In the genomic region with DNA sequence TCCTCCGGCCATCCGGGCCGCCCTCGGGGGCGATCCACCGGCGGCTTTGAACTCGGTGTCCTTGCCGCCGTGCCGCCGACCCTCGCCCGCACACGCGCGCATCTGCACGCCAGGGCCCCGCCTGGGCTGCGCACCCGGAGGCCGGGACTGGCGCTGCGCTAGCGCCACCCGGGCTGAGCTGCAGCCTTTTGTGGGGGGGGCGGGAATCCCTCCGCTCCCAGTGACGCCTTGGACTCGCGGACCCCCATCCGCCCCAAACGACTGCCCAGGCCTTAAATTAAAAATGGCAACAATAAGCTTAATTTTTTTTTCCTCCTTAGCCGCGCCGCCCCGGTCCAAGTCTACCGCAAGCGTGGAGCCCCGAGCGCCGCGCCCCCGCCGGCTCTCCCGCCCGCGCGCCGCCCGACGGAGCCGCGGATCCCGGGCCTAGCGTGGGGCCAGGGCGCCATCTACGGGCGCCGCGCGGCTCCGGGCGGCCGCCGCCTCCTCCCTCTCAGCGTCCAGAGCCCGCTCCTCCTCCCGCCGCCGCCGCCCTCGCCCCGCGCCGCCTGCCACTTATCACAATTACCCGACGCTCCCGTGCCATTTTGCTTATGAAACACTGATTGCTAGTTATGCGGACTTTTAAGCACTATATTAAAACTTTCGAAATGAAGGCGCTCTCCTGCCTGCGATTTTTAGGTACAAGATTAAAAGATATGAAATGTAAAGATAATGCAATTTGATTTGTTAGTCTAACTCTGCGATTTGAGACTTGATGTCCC, we compare ENCODE assay signal across 8 cellular contexts. TPM values are rescaled to one million over a fixed set of nuclear protein-coding genes. Genes with fewer than 3 reads are reported as not detected.
DNase-seq lines count a peak whose midpoint lies in the region; ATAC-seq and TF ChIP-seq lines count a peak whose summit lies in the region.

No MANE protein-coding gene starts in this region.

- H3K27ac ChIP-seq in gastrocnemius medialis, result no peak overlapping the region

- peak overlapping the region; percentile 45 for H3K4me3 Mint-ChIP-seq in activated CD4-positive, alpha-beta T cell treated with anti-CD3 and anti-CD28 coated beads, Interleukin-2, amount 10 ng/mL, durations not matched to agents 24 days and 14 days
- H3K4me3 Mint-ChIP-seq in activated T-helper 1 cell treated with anti-CD3 and anti-CD28 coated beads, Interleukin-12 subunit alpha, Interleukin-12 subunit beta, Interleukin-2, Interleukin-4 antibody, amounts not matched to agents 30 ng/mL and 10 ng/mL and 1 ng/mL, durations not matched to agents 14 hours and 24 hours and 36 hours, result peak overlapping the region; percentile 58

- H3K27me3 ChIP-seq in gastrocnemius medialis, result peaks cover 59 to 64% (median 62%) of the 10 kb centered on the region in 3 donors

- in situ Hi-C loops in gastrocnemius medialis (cut with MboI; ENCODE audit: low sequenced_read_pairs in 4 of 4), result loop anchor here in 3 of 4 donors (10.0 to 25.0 kb wide), 2 partner anchors 934 to 937 kb away; no protein-coding TSS in a partner anchor

- peak overlapping the region; percentile 40 to 60 (median 48) for H3K4me3 ChIP-seq in gastrocnemius medialis

- H3K36me3 Mint-ChIP-seq in activated CD4-positive, alpha-beta T cell treated with anti-CD3 and anti-CD28 coated beads, Interleukin-2, amount 10 ng/mL, durations not matched to agents 24 days and 14 days (ENCODE audit: low read depth), result peaks cover 6% of the 10 kb centered on the region
- H3K36me3 Mint-ChIP-seq in activated T-helper 1 cell treated with anti-CD3 and anti-CD28 coated beads, Interleukin-12 subunit alpha, Interleukin-12 subunit beta, Interleukin-2, Interleukin-4 antibody, amounts not matched to agents 30 ng/mL and 10 ng/mL and 1 ng/mL, durations not matched to agents 14 hours and 24 hours and 36 hours (ENCODE audit: low read depth), result peaks cover 2% of the 10 kb centered on the region

- TF ChIP-seq POLR2A in gastrocnemius medialis (IDR thresholded peaks at IDR 0.05), result no peak

- H3K9me3 ChIP-seq in gastrocnemius medialis, result no peaks in the 10 kb centered on the region

- no peak for DNase-seq in activated CD4-positive, alpha-beta T cell treated with anti-CD3 and anti-CD28 coated beads, Interleukin-2, amount 10 ng/mL, durations not matched to agents 24 days and 14 days
- no peak for DNase-seq in activated CD4-positive, alpha-beta T cell treated with anti-CD3 and anti-CD28 coated beads for 1 hour
- DNase-seq in LoVo (ENCODE audit: low spot score) (peak; percentile 7), left ventricle myocardium superior (peak; percentile 81), gastrocnemius medialis (no peak), islet precursor cell (no peak), NCI-H510A (lab: John Stamatoyannopoulos, UW) (no peak)
- DNase-seq in activated T-helper 1 cell treated with anti-CD3 and anti-CD28 coated beads, Interleukin-12 subunit alpha, Interleukin-12 subunit beta, Interleukin-2, Interleukin-4 antibody, amounts not matched to agents 30 ng/mL and 10 ng/mL and 1 ng/mL, durations not matched to agents 14 hours and 24 hours and 36 hours (ENCODE audit: low spot score), result no peak

- H3K4me1 Mint-ChIP-seq in activated CD4-positive, alpha-beta T cell treated with anti-CD3 and anti-CD28 coated beads, Interleukin-2, amount 10 ng/mL, durations not matched to agents 24 days and 14 days, result peaks cover 8% of the 10 kb centered on the region
- H3K4me1 Mint-ChIP-seq in activated T-helper 1 cell treated with anti-CD3 and anti-CD28 coated beads, Interleukin-12 subunit alpha, Interleukin-12 subunit beta, Interleukin-2, Interleukin-4 antibody, amounts not matched to agents 30 ng/mL and 10 ng/mL and 1 ng/mL, durations not matched to agents 14 hours and 24 hours and 36 hours (ENCODE audit: low read depth), result peaks cover 13% of the 10 kb centered on the region

- ATAC-seq in left ventricle myocardium superior, result peak; percentile 94
- ATAC-seq in gastrocnemius medialis, result peak; percentile 60 to 71

- TF ChIP-seq CTCF in gastrocnemius medialis (IDR thresholded peaks at IDR 0.05 in 4 of 5, conservative IDR thresholded peaks at IDR 0.05 in 1 of 5), result peak in 4 of 5 experiments; percentile 51 to 84 (median 56)

- H3K27me3 Mint-ChIP-seq in activated CD4-positive, alpha-beta T cell treated with anti-CD3 and anti-CD28 coated beads, Interleukin-2, amount 10 ng/mL, durations not matched to agents 24 days and 14 days, result peaks cover 62% of the 10 kb centered on the region
- peaks cover 38% of the 10 kb centered on the region for H3K27me3 Mint-ChIP-seq in activated T-helper 1 cell treated with anti-CD3 and anti-CD28 coated beads, Interleukin-12 subunit alpha, Interleukin-12 subunit beta, Interleukin-2, Interleukin-4 antibody, amounts not matched to agents 30 ng/mL and 10 ng/mL and 1 ng/mL, durations not matched to agents 14 hours and 24 hours and 36 hours (ENCODE audit: insufficient read depth)

- H3K27ac Mint-ChIP-seq in activated CD4-positive, alpha-beta T cell treated with anti-CD3 and anti-CD28 coated beads, Interleukin-2, amount 10 ng/mL, durations not matched to agents 24 days and 14 days, result peak overlapping the region; percentile 75
- peak overlapping the region; percentile 88 for H3K27ac Mint-ChIP-seq in activated T-helper 1 cell treated with anti-CD3 and anti-CD28 coated beads, Interleukin-12 subunit alpha, Interleukin-12 subunit beta, Interleukin-2, Interleukin-4 antibody, amounts not matched to agents 30 ng/mL and 10 ng/mL and 1 ng/mL, durations not matched to agents 14 hours and 24 hours and 36 hours

- H3K36me3 ChIP-seq in gastrocnemius medialis, result no peaks in the 10 kb centered on the region

- H3K9me3 Mint-ChIP-seq in activated CD4-positive, alpha-beta T cell treated with anti-CD3 and anti-CD28 coated beads, Interleukin-2, amount 10 ng/mL, durations not matched to agents 24 days and 14 days, result peaks cover 10% of the 10 kb centered on the region
- no peaks in the 10 kb centered on the region for H3K9me3 Mint-ChIP-seq in activated T-helper 1 cell treated with anti-CD3 and anti-CD28 coated beads, Interleukin-12 subunit alpha, Interleukin-12 subunit beta, Interleukin-2, Interleukin-4 antibody, amounts not matched to agents 30 ng/mL and 10 ng/mL and 1 ng/mL, durations not matched to agents 14 hours and 24 hours and 36 hours

- intact Hi-C loops in activated CD4-positive, alpha-beta T cell treated with anti-CD3 and anti-CD28 coated beads, Interleukin-2, amount 10 ng/mL, durations not matched to agents 24 days and 14 days (cut with micrococcal nuclease), result loop anchor here (1.0 to 5.0 kb wide), 2 partner anchors 156 to 206 kb away; no protein-coding TSS in a partner anchor
- intact Hi-C loops in activated T-helper 1 cell treated with anti-CD3 and anti-CD28 coated beads, Interleukin-12 subunit alpha, Interleukin-12 subunit beta, Interleukin-2, Interleukin-4 antibody, amounts not matched to agents 30 ng/mL and 10 ng/mL and 1 ng/mL, durations not matched to agents 14 hours and 24 hours and 36 hours (cut with micrococcal nuclease), result loop anchor here (1.0 to 5.0 kb wide), 3 partner anchors 9 to 939 kb away; no protein-coding TSS in a partner anchor
- intact Hi-C loops in left ventricle myocardium superior (cut with micrococcal nuclease) (no loop called here), gastrocnemius medialis (cut with DNase I; ENCODE audit: low total_unique reads) (loop anchor here (1.0 to 2.0 kb wide), 2 partner anchors 82 to 941 kb away; no protein-coding TSS in a partner anchor)

- peaks cover 9 to 20% of the 10 kb centered on the region in 2 donors for H3K4me1 ChIP-seq in gastrocnemius medialis

RNA-seq across cellular contexts. Expression of gene EBF3, which starts 7.5 kb away (rescaled TPM):
- total RNA-seq in activated CD4-positive, alpha-beta T cell treated with anti-CD3 and anti-CD28 coated beads, Interleukin-2, amount 10 ng/mL, durations not matched to agents 24 days and 14 days, result not detected in 2 replicates
- not detected in 2 replicates for total RNA-seq in activated T-helper 1 cell treated with anti-CD3 and anti-CD28 coated beads, Interleukin-12 subunit alpha, Interleukin-12 subunit beta, Interleukin-2, Interleukin-4 antibody, amounts not matched to agents 30 ng/mL and 10 ng/mL and 1 ng/mL, durations not matched to agents 14 hours and 24 hours and 36 hours
- total RNA-seq in left ventricle myocardium superior (7.1 TPM), gastrocnemius medialis (10 to 100 TPM in 1 of 4 donors, 1 to 10 TPM in 3; 5.5 to 10.4 (median 8.2) TPM)

Comparison
In these comparisons a context has a peak if more than half of its experiments do, and no peak if none do; other contexts are left out.
1. DNase-seq: peak in LoVo (single experiment) and left ventricle myocardium superior (single experiment); none in activated CD4-positive, alpha-beta T cell treated with anti-CD3 and anti-CD28 coated beads, Interleukin-2, amount 10 ng/mL, durations not matched to agents 24 days and 14 days (single experiment), activated CD4-positive, alpha-beta T cell treated with anti-CD3 and anti-CD28 coated beads for 1 hour (single experiment), activated T-helper 1 cell treated with anti-CD3 and anti-CD28 coated beads, Interleukin-12 subunit alpha, Interleukin-12 subunit beta, Interleukin-2, Interleukin-4 antibody, amounts not matched to agents 30 ng/mL and 10 ng/mL and 1 ng/mL, durations not matched to agents 14 hours and 24 hours and 36 hours (single experiment), gastrocnemius medialis (0 of 2), islet precursor cell (single experiment) and NCI-H510A (single experiment).